In genomic region chr20:2816583-2817340, GRCh38 we compare ENCODE assay signal across 10 cellular contexts. TPM values are rescaled to one million over a fixed set of nuclear protein-coding genes. Genes with fewer than 3 reads are reported as not detected.
A peak's percentile ranks its signal among the peaks of the same experiment; 100 is the strongest.
DNase-seq lines count a peak whose midpoint lies in the region; ATAC-seq and TF ChIP-seq lines count a peak whose summit lies in the region.
"Had no signal": no experiment of that assay in that cellular context is flagged by ENCODE, and none has a peak within 500 bp of the region (broad histone marks: within the 10 kb centered on the region; RNA-seq: fewer than 3 reads in every experiment).

No MANE protein-coding gene starts in this region.

- no peak overlapping the region for H3K27ac Mint-ChIP-seq in activated naive CD4-positive, alpha-beta T cell treated with anti-CD3 and anti-CD28 coated beads for 36 hours
- no peak overlapping the region for H3K27ac Mint-ChIP-seq in activated CD8-positive, alpha-beta memory T cell treated with anti-CD3 and anti-CD28 coated beads, Interleukin-2, amount 10 ng/mL, durations not matched to agents 7 days and 5 days

- no peak for ATAC-seq in activated CD8-positive, alpha-beta memory T cell treated with anti-CD3 and anti-CD28 coated beads, Interleukin-2, amount 10 ng/mL, durations not matched to agents 7 days and 5 days
- ATAC-seq in stimulated activated naive CD8-positive, alpha-beta T cell treated with anti-CD3 and anti-CD28 coated beads, Interleukin-15, Interleukin-2, amounts not matched to agents 100 U/mL and 50 U/mL, for 24 hours = peak; percentile 32
- no peak for ATAC-seq in GM18505 (IDR thresholded peaks at IDR 0.05; ENCODE audit: unreplicated experiment)
- ATAC-seq: left cardiac atrium had no signal

- DNase-seq in activated naive CD4-positive, alpha-beta T cell treated with anti-CD3 and anti-CD28 coated beads for 36 hours = peak; percentile 34
- DNase-seq in activated naive CD4-positive, alpha-beta T cell treated with Interleukin-2 at 50 U/mL for 16 hours = no peak
- peak; percentile 43 for DNase-seq in activated CD8-positive, alpha-beta memory T cell treated with anti-CD3 and anti-CD28 coated beads, Interleukin-2, amount 10 ng/mL, durations not matched to agents 7 days and 5 days
- DNase-seq in stimulated activated naive CD8-positive, alpha-beta T cell treated with anti-CD3 and anti-CD28 coated beads, Interleukin-15, Interleukin-2, amounts not matched to agents 100 U/mL and 50 U/mL, for 24 hours = no peak
- no peak for DNase-seq in anterior cingulate cortex (lab: John Stamatoyannopoulos, UW)
- DNase-seq: left cardiac atrium, NCI-H345 had no signal

- no peak for TF ChIP-seq POLR2A in GM18505 (IDR thresholded peaks at IDR 0.05; ENCODE audit: borderline replicate concordance, extremely low read depth, insufficient read depth, insufficient read length)

- H3K4me3 Mint-ChIP-seq in activated naive CD4-positive, alpha-beta T cell treated with anti-CD3 and anti-CD28 coated beads for 36 hours = no peak overlapping the region
- H3K4me3 Mint-ChIP-seq in activated CD8-positive, alpha-beta memory T cell treated with anti-CD3 and anti-CD28 coated beads, Interleukin-2, amount 10 ng/mL, durations not matched to agents 7 days and 5 days = no peak overlapping the region

- peaks cover 7% of the 10 kb centered on the region for H3K9me3 Mint-ChIP-seq in activated naive CD4-positive, alpha-beta T cell treated with anti-CD3 and anti-CD28 coated beads for 36 hours
- H3K9me3 Mint-ChIP-seq in activated CD8-positive, alpha-beta memory T cell treated with anti-CD3 and anti-CD28 coated beads, Interleukin-2, amount 10 ng/mL, durations not matched to agents 7 days and 5 days (ENCODE audit: low read depth) = peaks cover 6% of the 10 kb centered on the region

- H3K4me1 Mint-ChIP-seq in activated naive CD4-positive, alpha-beta T cell treated with anti-CD3 and anti-CD28 coated beads for 36 hours (ENCODE audit: low read depth) = peaks cover 16% of the 10 kb centered on the region
- peaks cover 12% of the 10 kb centered on the region for H3K4me1 Mint-ChIP-seq in activated CD8-positive, alpha-beta memory T cell treated with anti-CD3 and anti-CD28 coated beads, Interleukin-2, amount 10 ng/mL, durations not matched to agents 7 days and 5 days

- CTCF ChIA-PET in activated naive CD4-positive, alpha-beta T cell treated with anti-CD3 and anti-CD28 coated beads for 36 hours (lab: Charles Lee) = interaction anchor here (0.6 kb wide), 1 partner anchor 26 kb away, joined by 4 read pairs; no protein-coding TSS in a partner anchor
- CTCF ChIA-PET in activated CD8-positive, alpha-beta memory T cell treated with anti-CD3 and anti-CD28 coated beads, Interleukin-2, amount 10 ng/mL, durations not matched to agents 7 days and 5 days (lab: Charles Lee) = interaction anchor here (2.1 kb wide), 1 partner anchor 35 kb away, joined by 8 read pairs; no protein-coding TSS in a partner anchor

- peaks cover 3% of the 10 kb centered on the region for H3K36me3 Mint-ChIP-seq in activated naive CD4-positive, alpha-beta T cell treated with anti-CD3 and anti-CD28 coated beads for 36 hours (ENCODE audit: low read depth)
- no peaks in the 10 kb centered on the region for H3K36me3 Mint-ChIP-seq in activated CD8-positive, alpha-beta memory T cell treated with anti-CD3 and anti-CD28 coated beads, Interleukin-2, amount 10 ng/mL, durations not matched to agents 7 days and 5 days

- intact Hi-C loops in activated naive CD4-positive, alpha-beta T cell treated with anti-CD3 and anti-CD28 coated beads for 36 hours (cut with micrococcal nuclease) = no loop called here

- H3K27me3 Mint-ChIP-seq in activated naive CD4-positive, alpha-beta T cell treated with anti-CD3 and anti-CD28 coated beads for 36 hours (ENCODE audit: low read depth) = peaks cover 20% of the 10 kb centered on the region
- H3K27me3 Mint-ChIP-seq in activated CD8-positive, alpha-beta memory T cell treated with anti-CD3 and anti-CD28 coated beads, Interleukin-2, amount 10 ng/mL, durations not matched to agents 7 days and 5 days = peaks cover 47% of the 10 kb centered on the region

RNA-seq across cellular contexts. Expression of gene TMEM239, which starts 0.6 kb away (rescaled TPM):
- not detected for total RNA-seq in activated naive CD4-positive, alpha-beta T cell treated with anti-CD3 and anti-CD28 coated beads for 36 hours
- not detected for total RNA-seq in activated CD8-positive, alpha-beta memory T cell treated with anti-CD3 and anti-CD28 coated beads, Interleukin-2, amount 10 ng/mL, durations not matched to agents 7 days and 5 days
- total RNA-seq: bronchial epithelial cell, left cardiac atrium, pulmonary artery endothelial cell had no signal

RNA-seq across cellular contexts. Expression of gene C20orf141, which starts 2.0 kb away (rescaled TPM):
- not detected for total RNA-seq in activated naive CD4-positive, alpha-beta T cell treated with anti-CD3 and anti-CD28 coated beads for 36 hours
- total RNA-seq in activated CD8-positive, alpha-beta memory T cell treated with anti-CD3 and anti-CD28 coated beads, Interleukin-2, amount 10 ng/mL, durations not matched to agents 7 days and 5 days = not detected
- total RNA-seq: bronchial epithelial cell, left cardiac atrium, pulmonary artery endothelial cell had no signal

RNA-seq across cellular contexts. Expression of gene CPXM1, which starts 16.3 kb away (rescaled TPM):
- 1 to 10 TPM; 2.0 to 2.2 TPM for total RNA-seq in activated naive CD4-positive, alpha-beta T cell treated with anti-CD3 and anti-CD28 coated beads for 36 hours
- total RNA-seq in activated CD8-positive, alpha-beta memory T cell treated with anti-CD3 and anti-CD28 coated beads, Interleukin-2, amount 10 ng/mL, durations not matched to agents 7 days and 5 days = under 1 TPM; 0.35 to 0.68 TPM
- total RNA-seq: bronchial epithelial cell had no signal

RNA-seq across cellular contexts. Expression of gene PCED1A, which starts 23.7 kb away (rescaled TPM):
- total RNA-seq in activated naive CD4-positive, alpha-beta T cell treated with anti-CD3 and anti-CD28 coated beads for 36 hours = 10 to 100 TPM; 44.6 to 44.8 TPM
- total RNA-seq in activated CD8-positive, alpha-beta memory T cell treated with anti-CD3 and anti-CD28 coated beads, Interleukin-2, amount 10 ng/mL, durations not matched to agents 7 days and 5 days = 10 to 100 TPM; 21.9 to 30.6 TPM

RNA-seq across cellular contexts. Expression of gene VPS16, which starts 23.8 kb away (rescaled TPM):
- 10 to 100 TPM; 39.0 to 42.0 TPM for total RNA-seq in activated naive CD4-positive, alpha-beta T cell treated with anti-CD3 and anti-CD28 coated beads for 36 hours
- 10 to 100 TPM; 49.2 to 64.9 TPM for total RNA-seq in activated CD8-positive, alpha-beta memory T cell treated with anti-CD3 and anti-CD28 coated beads, Interleukin-2, amount 10 ng/mL, durations not matched to agents 7 days and 5 days

Comparison
In these comparisons a context has a peak if more than half of its experiments do, and no peak if none do; other contexts are left out.
1. DNase-seq: peak in activated naive CD4-positive, alpha-beta T cell treated with anti-CD3 and anti-CD28 coated beads for 36 hours (single experiment) and activated CD8-positive, alpha-beta memory T cell treated with anti-CD3 and anti-CD28 coated beads, Interleukin-2, amount 10 ng/mL, durations not matched to agents 7 days and 5 days (single experiment); none in activated naive CD4-positive, alpha-beta T cell treated with Interleukin-2 at 50 U/mL for 16 hours (single experiment), stimulated activated naive CD8-positive, alpha-beta T cell treated with anti-CD3 and anti-CD28 coated beads, Interleukin-15, Interleukin-2, amounts not matched to agents 100 U/mL and 50 U/mL, for 24 hours (single experiment) and anterior cingulate cortex (0 of 58).